29 cellular contexts compared by ENCODE assay signal in the genomic region with DNA sequence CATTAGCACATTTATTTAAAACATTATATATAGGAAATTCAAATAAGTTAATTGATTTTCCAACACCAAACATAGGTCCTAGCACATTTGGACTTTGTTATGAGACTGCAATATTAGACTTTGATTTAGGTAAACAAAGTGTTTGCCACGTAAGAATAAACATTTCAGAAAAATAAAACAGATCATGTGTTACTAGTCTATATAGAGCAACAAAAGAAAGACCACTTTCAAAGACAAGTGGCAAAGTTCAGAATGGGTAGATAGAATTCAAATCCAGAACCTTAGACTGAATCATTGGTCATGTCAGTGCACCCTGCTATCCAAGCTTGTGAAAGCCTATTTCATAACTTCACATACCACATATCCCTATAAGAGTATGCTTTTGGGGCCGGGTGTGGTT.
"Had no signal": no experiment of that assay in that cellular context is flagged by ENCODE, and none has a peak within 500 bp of the region (broad histone marks: within the 10 kb centered on the region; RNA-seq: fewer than 3 reads in every experiment).

No MANE protein-coding gene starts in this region.

- H3K9me3 Mint-ChIP-seq: stimulated activated naive B cell treated with anti-CD40 and anti-IgM and Interleukin-4, amounts not matched to agents 10 μg/mL and 1 μg/mL and 100 μg/mL, for 72 hours; type B pancreatic cell had no signal

- H3K36me3 ChIP-seq: stomach, suprapubic skin, thoracic aorta, thyroid gland, tibial artery, tibial nerve, transverse colon, upper lobe of left lung, upper lobe of right lung, vagina had no signal

- H3K27me3 ChIP-seq: stomach, suprapubic skin, testis, thyroid gland, tibial artery, tibial nerve, transverse colon, upper lobe of left lung, upper lobe of right lung, uterus, vagina had no signal

- FAIRE-seq: urothelium cell line had no signal

- H3K9me3 ChIP-seq: suprapubic skin, testis, thoracic aorta, thyroid gland, tibial artery, tibial nerve, transverse colon, upper lobe of left lung, upper lobe of right lung, uterus, vagina had no signal

- ATAC-seq: stimulated activated effector memory CD8-positive, alpha-beta T cell treated with anti-CD3 and anti-CD28 coated beads, Interleukin-12 subunit alpha, Interleukin-12 subunit beta, amount 100 ng/mL, for 72 hours; stimulated activated memory B cell treated with anti-CD40 and anti-IgM and Interleukin-4, amounts not matched to agents 10 μg/mL and 1 μg/mL and 100 μg/mL, for 72 hours; stimulated activated naive B cell treated with anti-CD40 and anti-IgM and Interleukin-4, amounts not matched to agents 10 μg/mL and 1 μg/mL and 100 μg/mL, for 72 hours; stimulated activated naive CD8-positive, alpha-beta T cell treated with anti-CD3 and anti-CD28 coated beads, Interleukin-15, amount 100 ng/mL, for 72 hours; stimulated activated naive CD8-positive, alpha-beta T cell treated with anti-CD3 and anti-CD28 coated beads, Interleukin-15, Interleukin-2, amounts not matched to agents 100 U/mL and 50 U/mL, for 24 hours; upper lobe of right lung had no signal

- H3K4me3 Mint-ChIP-seq: stimulated activated effector memory CD8-positive, alpha-beta T cell treated with anti-CD3 and anti-CD28 coated beads, Interleukin-12 subunit alpha, Interleukin-12 subunit beta, amount 100 ng/mL, for 72 hours; stimulated activated memory B cell treated with anti-CD40 and anti-IgM and Interleukin-4, amounts not matched to agents 10 μg/mL and 1 μg/mL and 100 μg/mL, for 72 hours; stimulated activated naive B cell treated with anti-CD40 and anti-IgM and Interleukin-4, amounts not matched to agents 10 μg/mL and 1 μg/mL and 100 μg/mL, for 72 hours; stimulated activated naive CD8-positive, alpha-beta T cell treated with anti-CD3 and anti-CD28 coated beads, Interleukin-15, amount 100 ng/mL, for 72 hours; stimulated activated naive CD8-positive, alpha-beta T cell treated with anti-CD3 and anti-CD28 coated beads, Interleukin-15, Interleukin-2, amounts not matched to agents 100 ng/mL and 50 ng/mL, for 24 hours; type B pancreatic cell had no signal

- H3K4me1 ChIP-seq: stomach, suprapubic skin, testis, thyroid gland, tibial artery, transverse colon, upper lobe of left lung, upper lobe of right lung, uterus, vagina had no signal

- H3K27ac Mint-ChIP-seq: stimulated activated effector memory CD8-positive, alpha-beta T cell treated with anti-CD3 and anti-CD28 coated beads, Interleukin-12 subunit alpha, Interleukin-12 subunit beta, amount 100 ng/mL, for 72 hours; stimulated activated memory B cell treated with anti-CD40 and anti-IgM and Interleukin-4, amounts not matched to agents 10 μg/mL and 1 μg/mL and 100 μg/mL, for 72 hours; stimulated activated naive B cell treated with anti-CD40 and anti-IgM and Interleukin-4, amounts not matched to agents 10 μg/mL and 1 μg/mL and 100 μg/mL, for 72 hours; stimulated activated naive CD8-positive, alpha-beta T cell treated with anti-CD3 and anti-CD28 coated beads, Interleukin-15, amount 100 ng/mL, for 72 hours; stimulated activated naive CD8-positive, alpha-beta T cell treated with anti-CD3 and anti-CD28 coated beads, Interleukin-15, Interleukin-2, amounts not matched to agents 100 ng/mL and 50 ng/mL, for 24 hours; type B pancreatic cell had no signal

- H3K27ac ChIP-seq: stomach, suprapubic skin, testis, thoracic aorta, thyroid gland, tibial artery, tibial nerve, transverse colon, upper lobe of left lung, upper lobe of right lung, uterus, vagina had no signal

- DNase-seq: stimulated activated CD4-positive, alpha-beta T cell treated with anti-CD3 and anti-CD28 coated beads, Interleukin-2, amount 100 ng/mL, for 48 hours; stimulated activated CD4-positive, alpha-beta T cell treated with anti-CD3 and anti-CD28 coated beads, Interleukin-4, amount 100 ng/mL, for 1 hour; stimulated activated CD4-positive, alpha-beta T cell treated with anti-CD3 and anti-CD28 coated beads, Interleukin-4, amount 100 ng/mL, for 24 hours; stimulated activated CD4-positive, alpha-beta T cell treated with anti-CD3 and anti-CD28 coated beads, Interleukin-4, amount 100 ng/mL, for 4 hours; stimulated activated CD8-positive, alpha-beta memory T cell treated with anti-CD3 and anti-CD28 coated beads, Interleukin-4, amount 100 ng/mL, for 48 hours; stimulated activated naive B cell treated with anti-CD40 and anti-IgM and Interleukin-4, amounts not matched to agents 10 μg/mL and 1 μg/mL and 100 μg/mL, for 72 hours; stimulated activated naive CD4-positive, alpha-beta T cell; stimulated activated naive CD4-positive, alpha-beta T cell treated with Interleukin-2 at 50 U/mL for 16 hours; stimulated activated naive CD8-positive, alpha-beta T cell treated with anti-CD3 and anti-CD28 coated beads, Interleukin-15, amount 100 ng/mL, for 72 hours; stimulated activated naive CD8-positive, alpha-beta T cell treated with anti-CD3 and anti-CD28 coated beads, Interleukin-15, Interleukin-2, amounts not matched to agents 100 U/mL and 50 U/mL, for 24 hours; stomach; substantia nigra; testis; thyroid gland; tibial artery; transverse colon; trophoblast cell; upper lobe of left lung; upper lobe of right lung; uterus had no signal

- H3K27me3 Mint-ChIP-seq: stimulated activated memory B cell treated with anti-CD40 and anti-IgM and Interleukin-4, amounts not matched to agents 10 μg/mL and 1 μg/mL and 100 μg/mL, for 72 hours; stimulated activated naive B cell treated with anti-CD40 and anti-IgM and Interleukin-4, amounts not matched to agents 10 μg/mL and 1 μg/mL and 100 μg/mL, for 72 hours; stimulated activated naive CD8-positive, alpha-beta T cell treated with anti-CD3 and anti-CD28 coated beads, Interleukin-15, amount 100 ng/mL, for 72 hours; stimulated activated naive CD8-positive, alpha-beta T cell treated with anti-CD3 and anti-CD28 coated beads, Interleukin-15, Interleukin-2, amounts not matched to agents 100 ng/mL and 50 ng/mL, for 24 hours; type B pancreatic cell had no signal

- H3K4me3 ChIP-seq: stomach, suprapubic skin, testis, thoracic aorta, thyroid gland, tibial artery, tibial nerve, transverse colon, upper lobe of left lung, upper lobe of right lung, uterus, vagina had no signal

- H3K36me3 Mint-ChIP-seq: stimulated activated effector memory CD8-positive, alpha-beta T cell treated with anti-CD3 and anti-CD28 coated beads, Interleukin-12 subunit alpha, Interleukin-12 subunit beta, amount 100 ng/mL, for 72 hours; stimulated activated memory B cell treated with anti-CD40 and anti-IgM and Interleukin-4, amounts not matched to agents 10 μg/mL and 1 μg/mL and 100 μg/mL, for 72 hours; stimulated activated naive B cell treated with anti-CD40 and anti-IgM and Interleukin-4, amounts not matched to agents 10 μg/mL and 1 μg/mL and 100 μg/mL, for 72 hours; type B pancreatic cell had no signal

- H3K4me1 Mint-ChIP-seq: stimulated activated effector memory CD8-positive, alpha-beta T cell treated with anti-CD3 and anti-CD28 coated beads, Interleukin-12 subunit alpha, Interleukin-12 subunit beta, amount 100 ng/mL, for 72 hours; stimulated activated memory B cell treated with anti-CD40 and anti-IgM and Interleukin-4, amounts not matched to agents 10 μg/mL and 1 μg/mL and 100 μg/mL, for 72 hours; stimulated activated naive B cell treated with anti-CD40 and anti-IgM and Interleukin-4, amounts not matched to agents 10 μg/mL and 1 μg/mL and 100 μg/mL, for 72 hours; stimulated activated naive CD8-positive, alpha-beta T cell treated with anti-CD3 and anti-CD28 coated beads, Interleukin-15, amount 100 ng/mL, for 72 hours had no signal
